8 cellular contexts compared by ENCODE assay signal in the genomic region with DNA sequence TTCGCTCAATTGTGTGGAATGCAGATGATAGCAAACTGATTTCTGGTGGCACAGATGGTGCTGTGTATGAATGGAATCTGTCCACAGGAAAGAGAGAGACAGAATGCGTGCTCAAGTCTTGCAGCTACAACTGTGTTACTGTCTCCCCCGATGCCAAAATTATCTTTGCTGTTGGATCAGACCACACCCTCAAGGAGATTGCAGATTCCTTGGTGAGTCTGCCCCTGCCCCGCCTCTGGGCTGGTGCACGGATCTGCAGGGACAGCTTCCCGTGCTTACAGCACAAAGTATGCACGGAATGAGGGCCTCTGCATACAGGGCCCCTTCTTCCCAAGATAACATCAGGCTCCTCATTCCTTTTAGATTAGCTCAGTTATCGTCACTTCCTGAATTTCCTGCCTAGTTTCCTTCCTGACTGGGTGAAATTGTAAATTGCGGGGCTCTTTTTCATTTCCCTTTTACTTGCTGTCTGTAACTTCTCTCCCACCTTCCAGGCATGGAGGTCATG. TPM values are rescaled to one million over a fixed set of nuclear protein-coding genes. Genes with fewer than 3 reads are reported as not detected.
DNase-seq lines count a peak whose midpoint lies in the region; ATAC-seq and TF ChIP-seq lines count a peak whose summit lies in the region.

No MANE protein-coding gene starts in this region.

- peak overlapping the region; percentile 55 for H3K18ac ChIP-seq in trophoblast cell (ENCODE audit: low read length)

- peak overlapping the region; percentile 98 for H2BK120ac ChIP-seq in trophoblast cell (ENCODE audit: insufficient read depth, low read length, poor library complexity)

- peak overlapping the region; percentile 17 for H2AK5ac ChIP-seq in trophoblast cell (ENCODE audit: low read length)

- H3K4me3 ChIP-seq in SK-N-MC (peak overlapping the region; percentile 75), foreskin fibroblast (ENCODE audit: low read depth in 1 of 2, low read length in 2 of 2) (peak overlapping the region; percentile 0 to 2), trophoblast cell (ENCODE audit: low read depth, low read length) (no peak overlapping the region)

- H2BK5ac ChIP-seq in trophoblast cell (ENCODE audit: low read depth, low read length, poor library complexity) = peak overlapping the region; percentile 85

- H4K8ac ChIP-seq in trophoblast cell (ENCODE audit: low read depth, low read length) = peak overlapping the region; percentile 20

- peaks cover 28% of the 10 kb centered on the region for H3K79me1 ChIP-seq in trophoblast cell (ENCODE audit: low read length)

- H3K27ac ChIP-seq in SK-N-MC (peak overlapping the region; percentile 100), trophoblast cell (ENCODE audit: low read depth, low read length) (peak overlapping the region; percentile 94)

- H3K14ac ChIP-seq in trophoblast cell (ENCODE audit: low read length) = no peak overlapping the region

- H2AFZ ChIP-seq in trophoblast cell (ENCODE audit: insufficient read depth, low read length, poor library complexity) = no peak overlapping the region

- H3K4me1 ChIP-seq in trophoblast cell (ENCODE audit: control insufficient read depth in 1 of 2, insufficient read depth in 2 of 2, low read length in 2 of 2) = peaks cover 24 to 27% of the 10 kb centered on the region in 2 experiments

- H3K23ac ChIP-seq in trophoblast cell (ENCODE audit: low read length) = no peak overlapping the region

- peak overlapping the region; percentile 8 for H4K91ac ChIP-seq in trophoblast cell (ENCODE audit: low read depth, low read length)

- no peak for TF ChIP-seq CTCF in foreskin fibroblast (IDR thresholded peaks at IDR 0.05; ENCODE audit: low read depth, low read length)

- peak overlapping the region; percentile 67 for H2BK12ac ChIP-seq in trophoblast cell (ENCODE audit: low read length)

- H3K9ac ChIP-seq in SK-N-MC (ENCODE audit: insufficient read length) = peak overlapping the region; percentile 86
- H3K9ac ChIP-seq in trophoblast cell (ENCODE audit: low read length) = no peak overlapping the region

- no peaks in the 10 kb centered on the region for H3K27me3 ChIP-seq in trophoblast cell (ENCODE audit: insufficient read depth, low read length)

- H3K4me2 ChIP-seq in trophoblast cell (ENCODE audit: low read length) = peak overlapping the region; percentile 29

- H3K9me3 ChIP-seq in SK-N-MC (ENCODE audit: low read depth, low read length) = no peaks in the 10 kb centered on the region
- peaks cover 2% of the 10 kb centered on the region for H3K9me3 ChIP-seq in trophoblast cell (ENCODE audit: insufficient read depth, low read depth, low read length)

- DNase-seq in GDM1 (lab: John Stamatoyannopoulos, UW) = peak; percentile 57
- DNase-seq in SK-N-MC (ENCODE audit: low read depth, low spot score) = peak; percentile 98
- DNase-seq in foreskin fibroblast = peak; percentile 98
- peak; percentile 97 to 99 for DNase-seq in trophoblast cell
- no peak for DNase-seq in NCI-H510A (lab: John Stamatoyannopoulos, UW)
- no peak for DNase-seq in cerebellum (ENCODE audit: low spot score)

- H3K79me2 ChIP-seq in trophoblast cell (ENCODE audit: control insufficient read depth, insufficient read depth, low read length, poor library complexity) = peaks cover 5% of the 10 kb centered on the region

- no CpG with 5 or more reads among the region's 9 CpGs for WGBS in trophoblast cell (ENCODE audit: extremely low coverage, insufficient coverage, insufficient read length)

- no peak overlapping the region for H4K12ac ChIP-seq in trophoblast cell (ENCODE audit: low read depth, low read length)

- no peak overlapping the region for H3K4ac ChIP-seq in trophoblast cell (ENCODE audit: low read depth, low read length)

- ATAC-seq in HG02763 (IDR thresholded peaks at IDR 0.05; ENCODE audit: unreplicated experiment) (no peak), GM19455 (IDR thresholded peaks at IDR 0.05; ENCODE audit: unreplicated experiment) (no peak)

- no peaks in the 10 kb centered on the region for H3K36me3 ChIP-seq in SK-N-MC (ENCODE audit: insufficient read depth, low read length)
- no peaks in the 10 kb centered on the region for H3K36me3 ChIP-seq in trophoblast cell (ENCODE audit: control insufficient read depth in 1 of 2, insufficient read depth in 2 of 2, low read length in 2 of 2)

RNA-seq across cellular contexts. Expression of a gene that starts 34.6 kb away (rescaled TPM):
- polyA plus RNA-seq in trophoblast cell (2013) = 0.07 and 0.16 TPM in 2 replicates
- total RNA-seq in cerebellum = 1.9 TPM

RNA-seq across cellular contexts. Expression of a gene that starts 34.7 kb away (rescaled TPM):
- polyA plus RNA-seq in trophoblast cell (2013) = 78.8 and 81.4 TPM in 2 replicates
- total RNA-seq in cerebellum = 27.2 TPM

Comparison
In these comparisons a context has a peak if more than half of its experiments do, and no peak if none do; other contexts are left out.
1. DNase-seq: peak in GDM1 (single experiment), SK-N-MC (single experiment), foreskin fibroblast (2 of 2) and trophoblast cell (2 of 2); none in NCI-H510A (single experiment) and cerebellum (single experiment).